Comparison of ENCODE assay signal across 1 cellular context in genomic region chr15:97652700-97653167, GRCh38.
TF ChIP-seq lines count a peak whose summit lies in the region.

No MANE protein-coding gene starts in this region.

TF ChIP-seq in IMR-90, 13 proteins besides CTCF, POLR2A, EP300 and RAD21 (continued from another document):
- TF ChIP-seq USF2 (IDR thresholded peaks at IDR 0.05; ENCODE audit: low read depth, low read length): no peak
- no peak for TF ChIP-seq RFX5 (IDR thresholded peaks at IDR 0.05; ENCODE audit: low read depth, low read length)
- no peak for TF ChIP-seq CEBPB (IDR thresholded peaks at IDR 0.05; ENCODE audit: low read depth, low read length)
- TF ChIP-seq SMC3 (IDR thresholded peaks at IDR 0.05; ENCODE audit: low read depth, low read length): no peak
- TF ChIP-seq MAZ (IDR thresholded peaks at IDR 0.05; ENCODE audit: borderline replicate concordance, low read depth, low read length): no peak
TF ChIP-seq in IMR-90: peak in this region for 0.
